ENCODE assay signal across 28 cellular contexts in genomic region chr12:63958876-63959275, GRCh38.
"Had no signal": no experiment of that assay in that cellular context is flagged by ENCODE, and none has a peak within 500 bp of the region (broad histone marks: within the 10 kb centered on the region; RNA-seq: fewer than 3 reads in every experiment).

No MANE protein-coding gene starts in this region.

- DNase-seq: activated CD4-positive, alpha-beta T cell treated with anti-CD3 and anti-CD28 coated beads, Interleukin-2, amount 10 ng/mL, durations not matched to agents 24 days and 14 days; activated CD4-positive, alpha-beta T cell treated with anti-CD3 and anti-CD28 coated beads, Interleukin-2, amount 50 U/mL, for 4 hours; activated CD8-positive, alpha-beta T cell treated with anti-CD3 and anti-CD28 coated beads for 36 hours; activated gamma-delta T cell; activated naive CD4-positive, alpha-beta T cell treated with Interleukin-2 at 50 U/mL for 16 hours; activated naive CD8-positive, alpha-beta T cell treated with anti-CD3 and anti-CD28 coated beads, Interleukin-2, amount 50 U/mL, for 24 hours; activated T-cell treated with anti-CD3 and anti-CD28 coated beads, Interleukin-2, amount 50 U/mL, for 24 hours; anterior cingulate cortex; caudate nucleus; cerebellar nuclear complex; cortex of kidney; MM.1S; MV-4-11; NCI-H1092; NCI-H1694; NCI-H2171 treated with DMSO at 0.1 percent for 48 hours; NCI-H226; NCI-H446 treated with DMSO at 0.1 percent for 48 hours; NCI-H524; NCI-H82; NK-92 treated with Interleukin-12 subunit alpha and Interleukin-12 subunit beta, amount 100 ng/mL, for 24 hours; PC-3; Peyer's patch; RPMI8226; SHP77 treated with DMSO at 0.1 percent for 48 hours; T1000 had no signal

- H3K36me3 ChIP-seq: Peyer's patch had no signal

- H3K27ac ChIP-seq: KMS-11, Peyer's patch, SJSA1 had no signal

- H3K4me3 ChIP-seq: Peyer's patch, SJSA1 had no signal

- H3K27me3 ChIP-seq: Peyer's patch, SJSA1 had no signal

- H3K9ac ChIP-seq: KMS-11 had no signal

- H3K4me2 ChIP-seq: KMS-11 had no signal

- H3K9me3 ChIP-seq: Peyer's patch, SJSA1 had no signal

- H3K4me1 ChIP-seq: Peyer's patch had no signal
